25 cellular contexts compared by ENCODE assay signal in the genomic region with DNA sequence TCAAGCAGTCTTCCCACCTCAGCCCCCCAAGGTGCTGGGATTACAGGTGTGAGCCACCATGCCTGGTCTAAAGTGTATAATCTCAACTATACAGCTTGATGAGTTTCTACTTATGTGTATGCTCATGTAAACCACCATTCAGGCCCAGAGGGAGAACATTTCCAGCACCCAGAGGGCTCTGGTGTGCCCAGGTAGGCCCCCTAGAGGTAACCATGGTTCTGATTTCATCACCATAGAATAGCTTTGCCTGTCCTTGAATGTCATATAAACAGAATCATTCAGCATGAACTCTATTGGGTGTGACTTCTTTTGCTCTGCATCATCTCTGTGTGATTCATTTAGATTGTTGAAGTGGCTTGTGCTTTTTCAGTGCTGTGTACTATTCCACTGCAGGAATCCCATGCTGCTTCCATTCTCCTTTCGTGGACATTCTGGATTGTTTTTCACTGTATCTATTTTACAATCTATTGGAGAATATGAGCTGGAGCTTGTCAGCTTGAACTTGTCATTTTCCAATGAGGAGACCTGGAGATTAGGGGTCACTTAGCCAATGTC. TPM values are rescaled to one million over a fixed set of nuclear protein-coding genes. Genes with fewer than 3 reads are reported as not detected.
DNase-seq lines count a peak whose midpoint lies in the region; ATAC-seq, FAIRE-seq and TF ChIP-seq lines count a peak whose summit lies in the region.
"Had no signal": no experiment of that assay in that cellular context is flagged by ENCODE, and none has a peak within 500 bp of the region (broad histone marks: within the 10 kb centered on the region; RNA-seq: fewer than 3 reads in every experiment).

No MANE protein-coding gene starts in this region.

- H3K4me1 ChIP-seq in HepG2 (ENCODE audit: insufficient read depth, low read length) (peaks cover 39% of the 10 kb centered on the region), right lobe of liver (no peaks in the 10 kb centered on the region), PC-3 (ENCODE audit: insufficient read depth, low read length) (peaks cover 8% of the 10 kb centered on the region), H1 (replicated peaks in 1 of 4; ENCODE audit: control insufficient read depth in 3 of 4, insufficient read depth in 4 of 4, low read length in 3 of 4) (peaks cover 12 to 28% (median 18%) of the 10 kb centered on the region in 4 experiments)

- H3K4me3 Mint-ChIP-seq in stimulated activated naive B cell treated with anti-CD40 and anti-IgM and Interleukin-4, amounts not matched to agents 10 μg/mL and 1 μg/mL and 100 μg/mL, for 72 hours = no peak overlapping the region
- H3K4me3 Mint-ChIP-seq: CD8-positive, alpha-beta T cell; HFFc6 had no signal

- H3K4me1 Mint-ChIP-seq in stimulated activated naive B cell treated with anti-CD40 and anti-IgM and Interleukin-4, amounts not matched to agents 10 μg/mL and 1 μg/mL and 100 μg/mL, for 72 hours = peaks cover 6% of the 10 kb centered on the region in 2 donors

- H3K27me3 Mint-ChIP-seq in stimulated activated naive B cell treated with anti-CD40 and anti-IgM and Interleukin-4, amounts not matched to agents 10 μg/mL and 1 μg/mL and 100 μg/mL, for 72 hours = peaks cover 42 to 48% of the 10 kb centered on the region in 2 donors

- TF ChIP-seq EP300 in HepG2 (IDR thresholded peaks at IDR 0.05; ENCODE audit: low read depth in 2 of 2, low read length in 2 of 2) (no peak), HepG2 (CRISPR knock-in tag; IDR thresholded peaks at IDR 0.05; ENCODE audit: borderline replicate concordance) (no peak), H1 (IDR thresholded peaks at IDR 0.05; ENCODE audit: borderline replicate concordance in 1 of 2, low read depth in 2 of 2, low read length in 2 of 2) (no peak)

- no peaks in the 10 kb centered on the region for H3F3A ChIP-seq in PC-3 (ENCODE audit: low read length, unreplicated experiment)

- no peaks in the 10 kb centered on the region for H3K23me2 ChIP-seq in H1 (ENCODE audit: low read depth, low read length)

- CTCF ChIA-PET in HepG2 (lab: Yijun Ruan, JAX; ENCODE audit: low intra/inter-chr PET ratio, low total read pairs) (no interaction called here), PC-3 (lab: Charles Lee) (no interaction called here), H1 (lab: Charles Lee; ENCODE audit: partially characterized antibody) (interaction anchor here (1.1 to 32.6 kb wide), 9 partner anchors 9 to 107 kb away, joined by 3 to 728 read pairs (median 5); a partner anchor contains a TSS)

- DNase-seq in HepG2 (ENCODE audit: low spot score) = peak; percentile 13
- no peak for DNase-seq in right lobe of liver
- DNase-seq in PC-3 = no peak
- no peak for DNase-seq in H1 (ENCODE audit: low read depth in 1 of 2, low spot score in 2 of 2)
- no peak for DNase-seq in stimulated activated naive B cell treated with anti-CD40 and anti-IgM and Interleukin-4, amounts not matched to agents 10 μg/mL and 1 μg/mL and 100 μg/mL, for 72 hours
- no peak for DNase-seq in pons (ENCODE audit: low spot score)
- no peak for DNase-seq in NCI-H524 treated with DMSO at 0.1 percent for 48 hours (lab: John Stamatoyannopoulos, UW)
- DNase-seq in DMS79 (lab: John Stamatoyannopoulos, UW) = no peak
- DNase-seq: 8988T; CD8-positive, alpha-beta T cell; GM23248; HFFc6; KG1; NCI-H1105 treated with DMSO at 0.1 percent for 48 hours; NCI-H2029 treated with DMSO at 0.1 percent for 48 hours; NCI-H2171; NCI-H345; NCI-H524; NCI-H82; SHP77 treated with DMSO at 0.1 percent for 48 hours had no signal

- peaks cover 4% of the 10 kb centered on the region for H3K79me1 ChIP-seq in H1 (ENCODE audit: low read depth, low read length)

- H3K79me2 ChIP-seq in HepG2 (ENCODE audit: insufficient read depth, low read length) = no peaks in the 10 kb centered on the region
- H3K79me2 ChIP-seq in PC-3 (ENCODE audit: low read length) = no peaks in the 10 kb centered on the region
- peaks cover 0 to 29% of the 10 kb centered on the region in 2 experiments; a peak in 2 of 4 replicates for H3K79me2 ChIP-seq in H1 (ENCODE audit: control insufficient read depth in 1 of 2, insufficient read depth in 2 of 2, low read length in 2 of 2)

- H3K23ac ChIP-seq in H1 (ENCODE audit: insufficient read length) = no peak overlapping the region

- H3K9me3 ChIP-seq in HepG2 (ENCODE audit: low read length) (no peaks in the 10 kb centered on the region), right lobe of liver (no peaks in the 10 kb centered on the region), PC-3 (ENCODE audit: low read length) (no peaks in the 10 kb centered on the region), H1 (ENCODE audit: insufficient read depth in 2 of 2, low read depth in 1 of 2, low read length in 1 of 2) (no peaks in the 10 kb centered on the region)
- H3K9me3 ChIP-seq: BLaER1 treated with 17β-estradiol and CSF1 and Interleukin-3, amounts not matched to agents 10 nM and 100 nM had no signal

- no peak overlapping the region for H3K14ac ChIP-seq in H1 (ENCODE audit: insufficient read length)

- TF ChIP-seq POLR2A in HepG2 (IDR thresholded peaks at IDR 0.05; ENCODE audit: insufficient read depth in 1 of 2, low read depth in 2 of 2, low read length in 2 of 2) = no peak
- no peak for TF ChIP-seq POLR2A in right lobe of liver (IDR thresholded peaks at IDR 0.05)
- TF ChIP-seq POLR2A in H1 (IDR thresholded peaks at IDR 0.05; ENCODE audit: control extremely low read depth in 1 of 2, low read depth in 2 of 2, low read length in 2 of 2) = no peak

- no peak overlapping the region for H3K4ac ChIP-seq in H1 (replicated peaks; ENCODE audit: insufficient read length, low read depth, low read length)

- ATAC-seq in HepG2 = peak; percentile 66; the same call in 2 of the 3 replicates
- ATAC-seq in right lobe of liver = no peak
- no peak for ATAC-seq in PC-3
- peak; percentile 33 to 55 for ATAC-seq in stimulated activated naive B cell treated with anti-CD40 and anti-IgM and Interleukin-4, amounts not matched to agents 10 μg/mL and 1 μg/mL and 100 μg/mL, for 72 hours (replicated peaks)
- ATAC-seq: CD8-positive, alpha-beta T cell had no signal

- H3K36me3 Mint-ChIP-seq in stimulated activated naive B cell treated with anti-CD40 and anti-IgM and Interleukin-4, amounts not matched to agents 10 μg/mL and 1 μg/mL and 100 μg/mL, for 72 hours = peaks cover 0 to 2% of the 10 kb centered on the region in 2 donors
- H3K36me3 Mint-ChIP-seq: CD8-positive, alpha-beta T cell had no signal

- H3K9ac ChIP-seq in HepG2 (ENCODE audit: insufficient read depth, low read depth, low read length) (no peak overlapping the region), PC-3 (ENCODE audit: low read length) (no peak overlapping the region), H1 (replicated peaks in 1 of 4; ENCODE audit: extremely low read depth in 1 of 4, low read depth in 3 of 4, low read length in 3 of 4) (no peak overlapping the region)
- H3K9ac ChIP-seq: BLaER1 treated with 17β-estradiol and CSF1 and Interleukin-3, amounts not matched to agents 10 nM and 100 nM; GM23248 had no signal

- no peak overlapping the region for H2AFZ ChIP-seq in HepG2 (ENCODE audit: low read length)
- H2AFZ ChIP-seq in PC-3 (ENCODE audit: low read length) = no peak overlapping the region
- no peak overlapping the region for H2AFZ ChIP-seq in H1 (ENCODE audit: low read length)
- H2AFZ ChIP-seq: GM23248 had no signal

- no peak overlapping the region for H3K4me3 ChIP-seq in HepG2 (replicated peaks in 1 of 3; ENCODE audit: insufficient read depth in 1 of 3, low read depth in 2 of 3, low read length in 3 of 3)
- H3K4me3 ChIP-seq in right lobe of liver = no peak overlapping the region
- no peak overlapping the region for H3K4me3 ChIP-seq in PC-3 (ENCODE audit: low read length)
- no peak overlapping the region for H3K4me3 ChIP-seq in H1 (ENCODE audit: extremely low read depth in 1 of 4, insufficient read depth in 2 of 4, low read depth in 3 of 4, low read length in 4 of 4)
- H3K4me3 ChIP-seq: BLaER1 treated with 17β-estradiol and CSF1 and Interleukin-3, amounts not matched to agents 10 nM and 100 nM; GM23248; SK-N-MC had no signal

- FAIRE-seq in HepG2 (lab: Jason Lieb, UNC) (peak; percentile 37), H1 (lab: Jason Lieb, UNC) (no peak)
- FAIRE-seq: G401.6, GM18507 had no signal

- H3K4me2 ChIP-seq in HepG2 (ENCODE audit: low read depth, low read length) = no peak overlapping the region
- no peak overlapping the region for H3K4me2 ChIP-seq in PC-3 (ENCODE audit: low read length)
- 0 out of 4 replicates have a peak overlapping the region, but pooled peaks of 1 of the 2 experiments have one; percentile 43 for H3K4me2 ChIP-seq in H1 (ENCODE audit: insufficient read depth in 1 of 2, low read depth in 2 of 2, low read length in 2 of 2)
- H3K4me2 ChIP-seq: BLaER1 treated with 17β-estradiol and CSF1 and Interleukin-3, amounts not matched to agents 10 nM and 100 nM had no signal

- 0 out of 2 replicates have a peak overlapping the region, but pooled peaks have one; percentile 50 for H2BK5ac ChIP-seq in H1 (ENCODE audit: low read depth, low read length)

- H4K5ac ChIP-seq in H1 (ENCODE audit: insufficient read length, low read depth, low read length) = no peak overlapping the region

- 0 out of 2 replicates have a peak overlapping the region, but pooled peaks have one; percentile 7 for H2AK5ac ChIP-seq in H1 (ENCODE audit: low read depth, low read length)

- TF ChIP-seq RAD21 in HepG2 (CRISPR knock-in tag; IDR thresholded peaks at IDR 0.05) (no peak), H1 (IDR thresholded peaks at IDR 0.05 in 1 of 2, conservative IDR thresholded peaks at IDR 0.05 in 1 of 2; ENCODE audit: low read depth in 2 of 2, low read length in 2 of 2) (no peak; a peak in 1 of 4 replicates)

- H2BK15ac ChIP-seq in H1 (ENCODE audit: low read length) = no peak overlapping the region

- in situ Hi-C loops in HepG2 (cut with HindIII; ENCODE audit: extremely low pct_ligation_motif_present, low pct_unique_long_range_greater_than_20kb) = no loop called here

- H4K91ac ChIP-seq in H1 (replicated peaks; ENCODE audit: insufficient read length, low read length) = no peak overlapping the region

- H4K8ac ChIP-seq in H1 (ENCODE audit: extremely low read depth, insufficient read depth, low read length) = no peak overlapping the region

- H3K27ac Mint-ChIP-seq in stimulated activated naive B cell treated with anti-CD40 and anti-IgM and Interleukin-4, amounts not matched to agents 10 μg/mL and 1 μg/mL and 100 μg/mL, for 72 hours = no peak overlapping the region
- H3K27ac Mint-ChIP-seq: CD8-positive, alpha-beta T cell; HFFc6 had no signal

- H3K36me3 ChIP-seq in HepG2 (replicated peaks in 1 of 2; ENCODE audit: control insufficient read depth in 1 of 2, insufficient read depth in 2 of 2, low read length in 2 of 2) = no peaks in the 10 kb centered on the region
- no peaks in the 10 kb centered on the region for H3K36me3 ChIP-seq in right lobe of liver
- no peaks in the 10 kb centered on the region for H3K36me3 ChIP-seq in PC-3 (ENCODE audit: low read depth, low read length)
- H3K36me3 ChIP-seq in H1 (ENCODE audit: control insufficient read depth in 2 of 4, insufficient read depth in 4 of 4, low read length in 3 of 4) = no peaks in the 10 kb centered on the region
- H3K36me3 ChIP-seq: BLaER1 treated with 17β-estradiol and CSF1 and Interleukin-3, amounts not matched to agents 10 nM and 100 nM had no signal

- no peaks in the 10 kb centered on the region for H3K9me2 ChIP-seq in PC-3 (replicated peaks; ENCODE audit: low read length)

- intact Hi-C loops in HepG2 (cut with micrococcal nuclease; ENCODE audit: unreplicated experiment) = loop anchor here (10.0 kb wide), 1 partner anchor 73 kb away; a partner anchor contains a TSS
- intact Hi-C loops in right lobe of liver (cut with DNase I) = no loop called here
- intact Hi-C loops in PC-3 (cut with micrococcal nuclease) = no loop called here

- H2BK120ac ChIP-seq in H1 (replicated peaks; ENCODE audit: low read depth, low read length) = no peak overlapping the region

- peak overlapping the region; percentile 4; the same call in 1 of the 2 replicates for H2BK20ac ChIP-seq in H1 (ENCODE audit: low read length)

- H4K20me1 ChIP-seq in HepG2 (ENCODE audit: insufficient read depth, low read length) = no peaks in the 10 kb centered on the region
- no peaks in the 10 kb centered on the region for H4K20me1 ChIP-seq in PC-3 (ENCODE audit: low read length)
- H4K20me1 ChIP-seq in H1 (replicated peaks in 1 of 2; ENCODE audit: control insufficient read depth in 1 of 2, insufficient read depth in 2 of 2, low read length in 2 of 2) = no peaks in the 10 kb centered on the region
- H4K20me1 ChIP-seq: BLaER1 treated with 17β-estradiol and CSF1 and Interleukin-3, amounts not matched to agents 10 nM and 100 nM had no signal

- POLR2A ChIA-PET in HepG2 (lab: Yijun Ruan, JAX) = no interaction called here
- POLR2A ChIA-PET in PC-3 (lab: Charles Lee; ENCODE audit: unreplicated experiment) = no interaction called here
- POLR2A ChIA-PET in H1 (lab: Charles Lee; ENCODE audit: partially characterized antibody) = interaction anchor here (0.8 to 4.1 kb wide), 7 partner anchors 12 to 35 kb away, joined by 3 to 15 read pairs (median 5); a partner anchor contains a TSS

- H3K9me3 Mint-ChIP-seq in stimulated activated naive B cell treated with anti-CD40 and anti-IgM and Interleukin-4, amounts not matched to agents 10 μg/mL and 1 μg/mL and 100 μg/mL, for 72 hours = no peaks in the 10 kb centered on the region
- H3K9me3 Mint-ChIP-seq: CD8-positive, alpha-beta T cell; HFFc6 had no signal

- BruUV-seq in HepG2 (replicated peaks; lab: Mats Ljungman, UMichigan) (no TSS peak), PC-3 (replicated peaks; lab: Mats Ljungman, UMichigan) (no TSS peak)

- H3K56ac ChIP-seq in H1 (replicated peaks; ENCODE audit: insufficient read length, low read depth, low read length) = no peak overlapping the region

- WGBS in HepG2 (ENCODE audit: low lambda C conversion rate) = 91% methylated on average over 1 of the region's 1 CpG
- 43% methylated on average over 1 of the region's 1 CpG for WGBS in right lobe of liver (ENCODE audit: insufficient coverage, low coverage, low lambda C conversion rate, missing lambda C conversion rate)
- WGBS in H1 (ENCODE audit: extremely low coverage in 1 of 2, insufficient coverage in 1 of 2, insufficient read length in 1 of 2, insufficient replicate concordance in 2 of 2, low coverage in 1 of 2, low lambda C conversion rate in 2 of 2, missing lambda C conversion rate in 1 of 2), 2 experiments = 88% methylated on average over 1 of the region's 1 CpG; no CpG with 5 or more reads in 1 of the 2 experiments

- no peak overlapping the region for H3K18ac ChIP-seq in H1 (ENCODE audit: extremely low read depth, low read length)

- peak; percentile 21; the same call in 1 of the 2 replicates for TF ChIP-seq CTCF in HepG2 (CRISPR knock-in tag; IDR thresholded peaks at IDR 0.05)
- no peak for TF ChIP-seq CTCF in right lobe of liver (IDR thresholded peaks at IDR 0.05)
- TF ChIP-seq CTCF in PC-3 (conservative IDR thresholded peaks at IDR 0.05; ENCODE audit: low read depth, low read length) = 0 out of 2 replicates have a peak, but pooled peaks have one; percentile 13
- TF ChIP-seq CTCF in H1 (IDR thresholded peaks at IDR 0.05; ENCODE audit: control extremely low read depth in 1 of 3, insufficient read depth in 1 of 3, low read depth in 1 of 3, low read length in 3 of 3) = peak in 2 of 3 experiments; percentile 2 to 25; a peak in 1 of 4 replicates

- 0 out of 2 replicates have a peak overlapping the region, but pooled peaks have one; percentile 18 for H2BK12ac ChIP-seq in H1 (ENCODE audit: low read depth, low read length)

- H3K27ac ChIP-seq in HepG2 (ENCODE audit: extremely low read length, insufficient read depth, low read length) (no peak overlapping the region), right lobe of liver (no peak overlapping the region), PC-3 (ENCODE audit: low read length) (no peak overlapping the region), H1 (ENCODE audit: low read depth, low read length) (no peak overlapping the region)
- H3K27ac ChIP-seq: BLaER1 treated with 17β-estradiol and CSF1 and Interleukin-3, amounts not matched to agents 10 nM and 100 nM; GM23248; RWPE1; SK-N-MC had no signal

- H3K27me3 ChIP-seq in HepG2 (ENCODE audit: control insufficient read depth in 1 of 2, insufficient read depth in 2 of 2, low read length in 2 of 2) (no peaks in the 10 kb centered on the region), right lobe of liver (no peaks in the 10 kb centered on the region), PC-3 (ENCODE audit: low read length) (no peaks in the 10 kb centered on the region), H1 (replicated peaks in 1 of 4; ENCODE audit: control insufficient read depth in 3 of 4, extremely low read depth in 1 of 4, insufficient read depth in 3 of 4, low read length in 3 of 4) (no peaks in the 10 kb centered on the region)

RNA-seq across cellular contexts. Expression of a gene that starts 35.2 kb away (rescaled TPM):
- total RNA-seq in HepG2 (2016; rRNA removed; fragmentation: Illumina TruSeq; extraction: Trizol) (3.9 and 9.2 TPM in 2 replicates), right lobe of liver (1 to 10 TPM; 1.4 to 5.4 (median 3.0) TPM), PC-3 (2014; rRNA removed) (not detected in 2 replicates)
- total RNA-seq in HepG2 (2016; cell fraction: cytosol; rRNA removed; fragmentation: Illumina TruSeq; extraction: Trizol; ENCODE audit: low read depth) = 0.62 and 0.81 TPM in 2 replicates
- 3.5 and 9.3 TPM in 2 replicates for total RNA-seq in HepG2 (2016; cell fraction: insoluble cytoplasmic fraction; rRNA removed; fragmentation: Illumina TruSeq; extraction: Trizol)
- total RNA-seq in HepG2 (2016; cell fraction: membrane; rRNA removed; fragmentation: Illumina TruSeq; extraction: Trizol) = 1.7 and 2.1 TPM in 2 replicates
- total RNA-seq in HepG2 (2016; cell fraction: nucleus; rRNA removed; fragmentation: Illumina TruSeq; extraction: Trizol) = 8.2 and 9.3 TPM in 2 replicates
- polyA plus RNA-seq in HepG2 (2011; rRNA removed) (6.8 and 7.8 TPM in 2 replicates), H1 (2011; rRNA removed) (51.1 and 68.1 TPM in 2 replicates)
- 5.6 and 9.2 TPM in 2 replicates for polyA plus RNA-seq in HepG2 (2011; cell fraction: cytosol; rRNA removed)
- 13.0 and 14.5 TPM in 2 replicates for polyA plus RNA-seq in HepG2 (2011; cell fraction: nucleus; rRNA removed)
- 2.6 and 3.4 TPM in 2 replicates for polyA plus RNA-seq in HepG2 (2012)
- 0.67 and 0.85 TPM in 2 replicates for polyA plus RNA-seq in HepG2 (2016; cell fraction: cytosol; fragmentation: Illumina TruSeq; extraction: Trizol; ENCODE audit: low read depth)
- 3.9 and 4.7 TPM in 2 replicates for polyA plus RNA-seq in HepG2 (2016; cell fraction: insoluble cytoplasmic fraction; fragmentation: Illumina TruSeq; extraction: Trizol; ENCODE audit: low read depth)
- 1.2 and 1.4 TPM in 2 replicates for polyA plus RNA-seq in HepG2 (2016; cell fraction: membrane; fragmentation: Illumina TruSeq; extraction: Trizol; ENCODE audit: low read depth)
- polyA plus RNA-seq in HepG2 (2016; cell fraction: nucleus; fragmentation: Illumina TruSeq; extraction: Trizol; ENCODE audit: insufficient read depth, low read depth) = 21.1 and 25.2 TPM in 2 replicates
- 0.37 and 7.5 TPM in 2 replicates for polyA minus RNA-seq in HepG2 (2011; rRNA and poly(A)+ RNA removed; ENCODE audit: low replicate concordance)
- 2.8 and 4.2 TPM in 2 replicates for polyA minus RNA-seq in HepG2 (2011; cell fraction: cytosol; rRNA and poly(A)+ RNA removed)
- 1.2 and 1.5 TPM in 2 replicates for polyA minus RNA-seq in HepG2 (2011; cell fraction: nucleus; rRNA and poly(A)+ RNA removed)
- total RNA-seq in H1 (2021; fragmentation: NEBNext Ultra II Directional; extraction: Animal tissue kit (Norgen Biotek cat#: 25700)) = 68.8 and 71.4 TPM in 2 replicates
- polyA plus RNA-seq in H1 (2011; cell fraction: cytosol; rRNA removed) = 64.7 TPM
- 90.6 TPM for polyA plus RNA-seq in H1 (2011; cell fraction: nucleus; rRNA removed)
- polyA plus RNA-seq in H1 (2012, experiment 1 of 2) = 53.7 to 60.1 TPM (median 59.5 TPM) in 4 replicates
- polyA plus RNA-seq in H1 (2012, experiment 2 of 2) = 54.5 TPM
- 95.9 TPM for polyA plus RNA-seq in H1 (2013, experiment 1 of 2)
- 94.8 TPM for polyA plus RNA-seq in H1 (2013, experiment 2 of 2)
- 17.5 and 19.5 TPM in 2 replicates for polyA minus RNA-seq in H1 (2011; rRNA and poly(A)+ RNA removed)
- 29.7 TPM for polyA minus RNA-seq in H1 (2011; cell fraction: cytosol; rRNA and poly(A)+ RNA removed)
- polyA minus RNA-seq in H1 (2011; cell fraction: nucleus; rRNA and poly(A)+ RNA removed) = 19.1 TPM
- total RNA-seq: CD8-positive, alpha-beta T cell; GM23248; HFFc6 had no signal
- polyA plus RNA-seq: GM23248 had no signal

Comparison
In these comparisons a context has a peak if more than half of its experiments do, and no peak if none do; other contexts are left out.
1. ATAC-seq: peak in HepG2 (single experiment) and stimulated activated naive B cell treated with anti-CD40 and anti-IgM and Interleukin-4, amounts not matched to agents 10 μg/mL and 1 μg/mL and 100 μg/mL, for 72 hours (2 of 2); none in right lobe of liver (0 of 4) and PC-3 (single experiment).
2. CTCF ChIP-seq: peak in HepG2 (single experiment), PC-3 (single experiment) and H1 (2 of 3); none in right lobe of liver (0 of 4).